ENCODE assay signal across 11 cellular contexts in the genomic region with DNA sequence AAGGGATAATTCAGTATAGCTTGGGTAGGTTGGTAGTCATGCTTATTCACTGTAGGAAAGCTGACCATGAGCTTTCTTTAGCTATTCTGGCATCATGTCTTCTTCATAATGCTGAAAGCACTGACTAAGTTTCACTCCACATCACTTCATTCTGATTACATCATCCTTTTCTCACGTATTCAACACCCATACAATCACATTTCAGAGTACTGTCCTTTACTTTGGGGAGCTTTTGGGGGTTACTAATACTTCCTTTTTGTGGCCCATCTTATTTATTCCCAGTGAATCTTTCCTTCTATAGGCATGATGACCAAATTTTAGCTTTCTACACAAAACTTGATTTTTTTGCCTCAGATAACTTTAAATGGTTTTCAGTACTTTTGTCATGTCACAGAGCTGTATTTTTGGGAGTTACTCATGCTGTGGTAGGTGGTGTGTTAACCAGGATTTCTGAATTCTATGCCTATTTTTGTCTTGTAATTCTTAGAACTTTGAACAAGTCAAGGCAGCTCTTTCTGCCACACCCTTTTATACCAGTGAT. TPM values are rescaled to one million over a fixed set of nuclear protein-coding genes. Genes with fewer than 3 reads are reported as not detected.
DNase-seq lines count a peak whose midpoint lies in the region; ATAC-seq, FAIRE-seq and TF ChIP-seq lines count a peak whose summit lies in the region.
"Had no signal": no experiment of that assay in that cellular context is flagged by ENCODE, and none has a peak within 500 bp of the region (broad histone marks: within the 10 kb centered on the region; RNA-seq: fewer than 3 reads in every experiment).

No MANE protein-coding gene starts in this region.

- in situ Hi-C loops in HepG2 (cut with HindIII; ENCODE audit: extremely low pct_ligation_motif_present, low pct_unique_long_range_greater_than_20kb) = no loop called here

- POLR2A ChIA-PET in HepG2 (lab: Yijun Ruan, JAX) = interaction anchor here (0.7 to 0.9 kb wide), 2 partner anchors 11 to 179 kb away, joined by 3 read pairs; a partner anchor contains a TSS
- POLR2A ChIA-PET in activated CD8-positive, alpha-beta T cell treated with anti-CD3 and anti-CD28 coated beads, Interleukin-2, amount 10 ng/mL, durations not matched to agents 7 days and 5 days (lab: Charles Lee) = interaction anchor here (0.5 to 1.4 kb wide), 6 partner anchors 9 to 179 kb away, joined by 3 to 8 read pairs (median 4); a partner anchor contains a TSS

- no peak overlapping the region for H3K9ac ChIP-seq in HepG2 (ENCODE audit: insufficient read depth, low read depth, low read length)

- intact Hi-C loops in HepG2 (cut with micrococcal nuclease; ENCODE audit: unreplicated experiment) (no loop called here), right lobe of liver (cut with DNase I) (no loop called here), uterus (cut with DNase I; ENCODE audit: low total_unique reads) (no loop called here)

- H3K9me3 Mint-ChIP-seq in activated CD8-positive, alpha-beta T cell treated with anti-CD3 and anti-CD28 coated beads, Interleukin-2, amount 10 ng/mL, durations not matched to agents 7 days and 5 days (ENCODE audit: insufficient read depth) = no peaks in the 10 kb centered on the region
- H3K9me3 Mint-ChIP-seq: dendritic cell treated with granulocyte-macrophage colony-stimulating factor and Interleukin-4, amounts not matched to agents 40 ng/mL and 50 ng/mL, for 4 days had no signal

- H3K36me3 ChIP-seq in HepG2 (replicated peaks in 1 of 2; ENCODE audit: control insufficient read depth in 1 of 2, insufficient read depth in 2 of 2, low read length in 2 of 2) (peaks cover 8 to 29% of the 10 kb centered on the region in 2 experiments; a peak in 4 of 5 replicates), right lobe of liver (peaks cover 0 to 36% (median 21%) of the 10 kb centered on the region in 4 donors), uterus (no peaks in the 10 kb centered on the region), WERI-Rb-1 (peaks cover 55% of the 10 kb centered on the region)

- H3K4me3 Mint-ChIP-seq in activated CD8-positive, alpha-beta T cell treated with anti-CD3 and anti-CD28 coated beads, Interleukin-2, amount 10 ng/mL, durations not matched to agents 7 days and 5 days = peak overlapping the region; percentile 30
- H3K4me3 Mint-ChIP-seq: dendritic cell treated with granulocyte-macrophage colony-stimulating factor and Interleukin-4, amounts not matched to agents 40 ng/mL and 50 ng/mL, for 4 days had no signal

- TF ChIP-seq EP300 in HepG2 (IDR thresholded peaks at IDR 0.05; ENCODE audit: low read depth in 2 of 2, low read length in 2 of 2) = no peak
- no peak for TF ChIP-seq EP300 in HepG2 (CRISPR knock-in tag; IDR thresholded peaks at IDR 0.05; ENCODE audit: borderline replicate concordance)

- H4K20me1 ChIP-seq in HepG2 (ENCODE audit: insufficient read depth, low read length) = no peaks in the 10 kb centered on the region

- H3K27me3 ChIP-seq in HepG2 (ENCODE audit: control insufficient read depth in 1 of 2, insufficient read depth in 2 of 2, low read length in 2 of 2) = no peaks in the 10 kb centered on the region
- H3K27me3 ChIP-seq in right lobe of liver = no peaks in the 10 kb centered on the region
- no peaks in the 10 kb centered on the region for H3K27me3 ChIP-seq in foreskin keratinocyte
- H3K27me3 ChIP-seq in uterus = no peaks in the 10 kb centered on the region
- H3K27me3 ChIP-seq in WERI-Rb-1 (ENCODE audit: insufficient read depth, low read depth, severe bottlenecking) = no peaks in the 10 kb centered on the region

- H3K4me2 ChIP-seq in HepG2 (ENCODE audit: low read depth, low read length) = no peak overlapping the region

- H3K4me1 ChIP-seq in HepG2 (ENCODE audit: insufficient read depth, low read length) (no peaks in the 10 kb centered on the region), right lobe of liver (no peaks in the 10 kb centered on the region), foreskin keratinocyte (peaks cover 21% of the 10 kb centered on the region), uterus (no peaks in the 10 kb centered on the region)

- TF ChIP-seq CTCF in HepG2 (CRISPR knock-in tag; IDR thresholded peaks at IDR 0.05) (no peak), right lobe of liver (IDR thresholded peaks at IDR 0.05) (no peak), foreskin keratinocyte (conservative IDR thresholded peaks at IDR 0.05) (no peak), uterus (IDR thresholded peaks at IDR 0.05) (no peak), WERI-Rb-1 (IDR thresholded peaks at IDR 0.05; ENCODE audit: low read depth, low read length) (no peak)

- no TSS peak for BruUV-seq in HepG2 (replicated peaks; lab: Mats Ljungman, UMichigan)

- H3K4me3 ChIP-seq in HepG2 (replicated peaks in 1 of 3; ENCODE audit: insufficient read depth in 1 of 3, low read depth in 2 of 3, low read length in 3 of 3) (no peak overlapping the region), right lobe of liver (no peak overlapping the region), uterus (no peak overlapping the region), WERI-Rb-1 (ENCODE audit: low read depth, low read length) (no peak overlapping the region)

- CTCF ChIA-PET in HepG2 (lab: Yijun Ruan, JAX; ENCODE audit: low intra/inter-chr PET ratio, low total read pairs) = no interaction called here
- CTCF ChIA-PET in activated CD8-positive, alpha-beta T cell treated with anti-CD3 and anti-CD28 coated beads, Interleukin-2, amount 10 ng/mL, durations not matched to agents 7 days and 5 days (lab: Charles Lee) = interaction anchor here (0.9 to 3.2 kb wide), 5 partner anchors 8 to 57 kb away, joined by 3 to 14 read pairs (median 4); no protein-coding TSS in a partner anchor

- FAIRE-seq in HepG2 (lab: Jason Lieb, UNC) = no peak

- DNase-seq in HepG2 (ENCODE audit: low spot score) (no peak), right lobe of liver (no peak), foreskin keratinocyte (peak; percentile 82 to 93), uterus (no peak), WERI-Rb-1 (no peak)
- DNase-seq in activated CD8-positive, alpha-beta T cell treated with anti-CD3 and anti-CD28 coated beads, Interleukin-2, amount 10 ng/mL, durations not matched to agents 7 days and 5 days = no peak

- H3K9me3 ChIP-seq in HepG2 (ENCODE audit: low read length) (no peaks in the 10 kb centered on the region), right lobe of liver (no peaks in the 10 kb centered on the region), uterus (no peaks in the 10 kb centered on the region), WERI-Rb-1 (ENCODE audit: severe bottlenecking) (no peaks in the 10 kb centered on the region)

- no peak for ATAC-seq in HepG2
- no peak for ATAC-seq in right lobe of liver
- peak; percentile 84 for ATAC-seq in activated CD8-positive, alpha-beta T cell treated with anti-CD3 and anti-CD28 coated beads, Interleukin-2, amount 10 ng/mL, durations not matched to agents 7 days and 5 days
- ATAC-seq in foreskin keratinocyte = peak; percentile 89
- ATAC-seq in GM21737 (IDR thresholded peaks at IDR 0.05; ENCODE audit: unreplicated experiment) = no peak
- ATAC-seq in GM21529 (IDR thresholded peaks at IDR 0.05; ENCODE audit: unreplicated experiment) = no peak

- no peaks in the 10 kb centered on the region for H3K27me3 Mint-ChIP-seq in activated CD8-positive, alpha-beta T cell treated with anti-CD3 and anti-CD28 coated beads, Interleukin-2, amount 10 ng/mL, durations not matched to agents 7 days and 5 days (ENCODE audit: low read depth)
- H3K27me3 Mint-ChIP-seq: dendritic cell treated with granulocyte-macrophage colony-stimulating factor and Interleukin-4, amounts not matched to agents 40 ng/mL and 50 ng/mL, for 4 days; progenitor cell of endocrine pancreas had no signal

- peak overlapping the region; percentile 88 for H3K27ac Mint-ChIP-seq in activated CD8-positive, alpha-beta T cell treated with anti-CD3 and anti-CD28 coated beads, Interleukin-2, amount 10 ng/mL, durations not matched to agents 7 days and 5 days
- H3K27ac Mint-ChIP-seq: dendritic cell treated with granulocyte-macrophage colony-stimulating factor and Interleukin-4, amounts not matched to agents 40 ng/mL and 50 ng/mL, for 4 days; progenitor cell of endocrine pancreas had no signal

- no peak for TF ChIP-seq POLR2A in HepG2 (IDR thresholded peaks at IDR 0.05; ENCODE audit: insufficient read depth in 1 of 2, low read depth in 2 of 2, low read length in 2 of 2)
- TF ChIP-seq POLR2A in right lobe of liver (IDR thresholded peaks at IDR 0.05) = no peak
- no peak for TF ChIP-seq POLR2A in uterus (IDR thresholded peaks at IDR 0.05)

- TF ChIP-seq RAD21 in HepG2 (CRISPR knock-in tag; IDR thresholded peaks at IDR 0.05) = no peak

- H3K4me1 Mint-ChIP-seq in activated CD8-positive, alpha-beta T cell treated with anti-CD3 and anti-CD28 coated beads, Interleukin-2, amount 10 ng/mL, durations not matched to agents 7 days and 5 days (ENCODE audit: low read depth) = peaks cover 32% of the 10 kb centered on the region

- H3K36me3 Mint-ChIP-seq in activated CD8-positive, alpha-beta T cell treated with anti-CD3 and anti-CD28 coated beads, Interleukin-2, amount 10 ng/mL, durations not matched to agents 7 days and 5 days (ENCODE audit: low read depth) = peaks cover 65% of the 10 kb centered on the region

- 86% methylated on average over 1 of the region's 1 CpG for WGBS in HepG2 (ENCODE audit: low lambda C conversion rate)
- WGBS in right lobe of liver (ENCODE audit: insufficient coverage, low coverage, low lambda C conversion rate, missing lambda C conversion rate) = 45% methylated on average over 1 of the region's 1 CpG

- H2AFZ ChIP-seq in HepG2 (ENCODE audit: low read length) = no peak overlapping the region

- H3K79me2 ChIP-seq in HepG2 (ENCODE audit: insufficient read depth, low read length) = no peaks in the 10 kb centered on the region

- H3K27ac ChIP-seq in HepG2 (ENCODE audit: extremely low read length, insufficient read depth, low read length) (no peak overlapping the region), right lobe of liver (no peak overlapping the region), foreskin keratinocyte (peak overlapping the region; percentile 99), uterus (no peak overlapping the region), WERI-Rb-1 (no peak overlapping the region)
- H3K27ac ChIP-seq: C4-2B had no signal

RNA-seq across cellular contexts. Expression of a gene that starts 23.4 kb away (rescaled TPM):
- 13.0 and 14.0 TPM in 2 replicates for total RNA-seq in HepG2 (2016; rRNA removed; fragmentation: Illumina TruSeq; extraction: Trizol)
- total RNA-seq in HepG2 (2016; cell fraction: cytosol; rRNA removed; fragmentation: Illumina TruSeq; extraction: Trizol; ENCODE audit: low read depth) = 16.2 and 17.6 TPM in 2 replicates
- total RNA-seq in HepG2 (2016; cell fraction: insoluble cytoplasmic fraction; rRNA removed; fragmentation: Illumina TruSeq; extraction: Trizol) = 12.8 and 14.6 TPM in 2 replicates
- total RNA-seq in HepG2 (2016; cell fraction: membrane; rRNA removed; fragmentation: Illumina TruSeq; extraction: Trizol) = 9.2 and 10.7 TPM in 2 replicates
- total RNA-seq in HepG2 (2016; cell fraction: nucleus; rRNA removed; fragmentation: Illumina TruSeq; extraction: Trizol) = 14.0 and 16.9 TPM in 2 replicates
- 5.8 and 8.0 TPM in 2 replicates for polyA plus RNA-seq in HepG2 (2011; rRNA removed)
- 3.8 and 4.1 TPM in 2 replicates for polyA plus RNA-seq in HepG2 (2011; cell fraction: cytosol; rRNA removed)
- polyA plus RNA-seq in HepG2 (2011; cell fraction: nucleus; rRNA removed) = 16.7 and 17.1 TPM in 2 replicates
- 6.0 and 10.9 TPM in 2 replicates for polyA plus RNA-seq in HepG2 (2012)
- 1.7 and 2.1 TPM in 2 replicates for polyA plus RNA-seq in HepG2 (2016; cell fraction: cytosol; fragmentation: Illumina TruSeq; extraction: Trizol; ENCODE audit: low read depth)
- 10.1 and 10.8 TPM in 2 replicates for polyA plus RNA-seq in HepG2 (2016; cell fraction: insoluble cytoplasmic fraction; fragmentation: Illumina TruSeq; extraction: Trizol; ENCODE audit: low read depth)
- 3.2 and 3.3 TPM in 2 replicates for polyA plus RNA-seq in HepG2 (2016; cell fraction: membrane; fragmentation: Illumina TruSeq; extraction: Trizol; ENCODE audit: low read depth)
- 22.7 and 24.8 TPM in 2 replicates for polyA plus RNA-seq in HepG2 (2016; cell fraction: nucleus; fragmentation: Illumina TruSeq; extraction: Trizol; ENCODE audit: insufficient read depth, low read depth)
- polyA minus RNA-seq in HepG2 (2011; rRNA and poly(A)+ RNA removed; ENCODE audit: low replicate concordance) = 12.8 and 44.5 TPM in 2 replicates
- polyA minus RNA-seq in HepG2 (2011; cell fraction: cytosol; rRNA and poly(A)+ RNA removed) = 3.3 and 5.7 TPM in 2 replicates
- polyA minus RNA-seq in HepG2 (2011; cell fraction: nucleus; rRNA and poly(A)+ RNA removed) = 35.1 and 38.5 TPM in 2 replicates
- total RNA-seq in right lobe of liver = 1 to 10 TPM; 5.2 to 9.6 (median 7.4) TPM
- 10 to 100 TPM; 35.3 to 40.6 TPM for total RNA-seq in activated CD8-positive, alpha-beta T cell treated with anti-CD3 and anti-CD28 coated beads, Interleukin-2, amount 10 ng/mL, durations not matched to agents 7 days and 5 days
- 14.2 and 16.0 TPM in 2 replicates for total RNA-seq in foreskin keratinocyte
- polyA plus RNA-seq in foreskin keratinocyte = 7.2 and 8.9 TPM in 2 replicates
- 10 to 100 TPM; 13.8 to 40.8 (median 22.0) TPM for total RNA-seq in uterus

RNA-seq across cellular contexts. Expression of a gene that starts 23.5 kb away (rescaled TPM):
- 47.2 and 66.3 TPM in 2 replicates for total RNA-seq in HepG2 (2016; rRNA removed; fragmentation: Illumina TruSeq; extraction: Trizol)
- 22.2 and 23.4 TPM in 2 replicates for total RNA-seq in HepG2 (2016; cell fraction: cytosol; rRNA removed; fragmentation: Illumina TruSeq; extraction: Trizol; ENCODE audit: low read depth)
- total RNA-seq in HepG2 (2016; cell fraction: insoluble cytoplasmic fraction; rRNA removed; fragmentation: Illumina TruSeq; extraction: Trizol) = 47.1 and 54.7 TPM in 2 replicates
- 23.7 and 24.5 TPM in 2 replicates for total RNA-seq in HepG2 (2016; cell fraction: membrane; rRNA removed; fragmentation: Illumina TruSeq; extraction: Trizol)
- total RNA-seq in HepG2 (2016; cell fraction: nucleus; rRNA removed; fragmentation: Illumina TruSeq; extraction: Trizol) = 104 and 116 TPM in 2 replicates
- 39.2 and 41.7 TPM in 2 replicates for polyA plus RNA-seq in HepG2 (2011; rRNA removed)
- polyA plus RNA-seq in HepG2 (2011; cell fraction: cytosol; rRNA removed) = 21.4 and 33.5 TPM in 2 replicates
- polyA plus RNA-seq in HepG2 (2011; cell fraction: nucleus; rRNA removed) = 41.1 and 52.5 TPM in 2 replicates
- polyA plus RNA-seq in HepG2 (2012) = 33.4 and 43.9 TPM in 2 replicates
- 16.6 and 18.4 TPM in 2 replicates for polyA plus RNA-seq in HepG2 (2016; cell fraction: cytosol; fragmentation: Illumina TruSeq; extraction: Trizol; ENCODE audit: low read depth)
- polyA plus RNA-seq in HepG2 (2016; cell fraction: insoluble cytoplasmic fraction; fragmentation: Illumina TruSeq; extraction: Trizol; ENCODE audit: low read depth) = 45.2 and 51.9 TPM in 2 replicates
- 16.1 and 16.7 TPM in 2 replicates for polyA plus RNA-seq in HepG2 (2016; cell fraction: membrane; fragmentation: Illumina TruSeq; extraction: Trizol; ENCODE audit: low read depth)
- 95.1 and 97.4 TPM in 2 replicates for polyA plus RNA-seq in HepG2 (2016; cell fraction: nucleus; fragmentation: Illumina TruSeq; extraction: Trizol; ENCODE audit: insufficient read depth, low read depth)
- polyA minus RNA-seq in HepG2 (2011; rRNA and poly(A)+ RNA removed; ENCODE audit: low replicate concordance) = 221 and 344 TPM in 2 replicates
- polyA minus RNA-seq in HepG2 (2011; cell fraction: cytosol; rRNA and poly(A)+ RNA removed) = 81.0 and 94.9 TPM in 2 replicates
- 194 and 291 TPM in 2 replicates for polyA minus RNA-seq in HepG2 (2011; cell fraction: nucleus; rRNA and poly(A)+ RNA removed)
- 10 to 100 TPM; 14.6 to 56.4 (median 27.1) TPM for total RNA-seq in right lobe of liver
- total RNA-seq in activated CD8-positive, alpha-beta T cell treated with anti-CD3 and anti-CD28 coated beads, Interleukin-2, amount 10 ng/mL, durations not matched to agents 7 days and 5 days = 10 to 100 TPM; 58.9 to 64.0 TPM
- total RNA-seq in foreskin keratinocyte = 89.8 and 90.2 TPM in 2 replicates
- polyA plus RNA-seq in foreskin keratinocyte = 30.1 and 33.2 TPM in 2 replicates
- 10 to 100 TPM in 3 of 4 donors, 1 to 10 TPM in 1; 4.7 to 75.1 (median 41.9) TPM for total RNA-seq in uterus

RNA-seq across cellular contexts. Expression of a gene that starts 54.3 kb away (rescaled TPM):
- not detected in 2 replicates for total RNA-seq in HepG2 (2016; rRNA removed; fragmentation: Illumina TruSeq; extraction: Trizol)
- total RNA-seq in HepG2 (2016; cell fraction: cytosol; rRNA removed; fragmentation: Illumina TruSeq; extraction: Trizol; ENCODE audit: low read depth) = not detected in 2 replicates
- total RNA-seq in HepG2 (2016; cell fraction: insoluble cytoplasmic fraction; rRNA removed; fragmentation: Illumina TruSeq; extraction: Trizol) = not detected in 2 replicates
- total RNA-seq in HepG2 (2016; cell fraction: membrane; rRNA removed; fragmentation: Illumina TruSeq; extraction: Trizol) = not detected in 2 replicates
- total RNA-seq in HepG2 (2016; cell fraction: nucleus; rRNA removed; fragmentation: Illumina TruSeq; extraction: Trizol) = not detected in 2 replicates
- not detected in 2 replicates for polyA plus RNA-seq in HepG2 (2011; rRNA removed)
- polyA plus RNA-seq in HepG2 (2011; cell fraction: cytosol; rRNA removed) = not detected in 2 replicates
- not detected in 2 replicates for polyA plus RNA-seq in HepG2 (2011; cell fraction: nucleus; rRNA removed)
- 0.08 TPM in 1 of 2 replicates, not detected in the other for polyA plus RNA-seq in HepG2 (2012)
- not detected in 2 replicates for polyA plus RNA-seq in HepG2 (2016; cell fraction: cytosol; fragmentation: Illumina TruSeq; extraction: Trizol; ENCODE audit: low read depth)
- not detected in 2 replicates for polyA plus RNA-seq in HepG2 (2016; cell fraction: insoluble cytoplasmic fraction; fragmentation: Illumina TruSeq; extraction: Trizol; ENCODE audit: low read depth)
- not detected in 2 replicates for polyA plus RNA-seq in HepG2 (2016; cell fraction: membrane; fragmentation: Illumina TruSeq; extraction: Trizol; ENCODE audit: low read depth)
- polyA plus RNA-seq in HepG2 (2016; cell fraction: nucleus; fragmentation: Illumina TruSeq; extraction: Trizol; ENCODE audit: insufficient read depth, low read depth) = not detected in 2 replicates
- not detected in 2 replicates for polyA minus RNA-seq in HepG2 (2011; rRNA and poly(A)+ RNA removed; ENCODE audit: low replicate concordance)
- polyA minus RNA-seq in HepG2 (2011; cell fraction: cytosol; rRNA and poly(A)+ RNA removed) = not detected in 2 replicates
- not detected in 2 replicates for polyA minus RNA-seq in HepG2 (2011; cell fraction: nucleus; rRNA and poly(A)+ RNA removed)
- not detected for total RNA-seq in right lobe of liver
- not detected for total RNA-seq in activated CD8-positive, alpha-beta T cell treated with anti-CD3 and anti-CD28 coated beads, Interleukin-2, amount 10 ng/mL, durations not matched to agents 7 days and 5 days
- not detected in 2 replicates for total RNA-seq in foreskin keratinocyte
- polyA plus RNA-seq in foreskin keratinocyte = not detected in 2 replicates
- not detected for total RNA-seq in uterus
- total RNA-seq: progenitor cell of endocrine pancreas had no signal

RNA-seq across cellular contexts. Expression of a gene that starts 59.6 kb away (rescaled TPM):
- total RNA-seq in HepG2 (2016; rRNA removed; fragmentation: Illumina TruSeq; extraction: Trizol) (33.5 and 44.1 TPM in 2 replicates), right lobe of liver (10 to 100 TPM; 10.6 to 21.2 (median 13.2) TPM), foreskin keratinocyte (128 and 131 TPM in 2 replicates), uterus (10 to 100 TPM; 10.4 to 70.0 (median 32.6) TPM)
- 18.8 and 21.5 TPM in 2 replicates for total RNA-seq in HepG2 (2016; cell fraction: cytosol; rRNA removed; fragmentation: Illumina TruSeq; extraction: Trizol; ENCODE audit: low read depth)
- 32.1 and 44.0 TPM in 2 replicates for total RNA-seq in HepG2 (2016; cell fraction: insoluble cytoplasmic fraction; rRNA removed; fragmentation: Illumina TruSeq; extraction: Trizol)
- 32.9 and 33.1 TPM in 2 replicates for total RNA-seq in HepG2 (2016; cell fraction: membrane; rRNA removed; fragmentation: Illumina TruSeq; extraction: Trizol)
- total RNA-seq in HepG2 (2016; cell fraction: nucleus; rRNA removed; fragmentation: Illumina TruSeq; extraction: Trizol) = 11.9 and 15.3 TPM in 2 replicates
- polyA plus RNA-seq in HepG2 (2011; rRNA removed) (38.6 and 39.8 TPM in 2 replicates), foreskin keratinocyte (117 and 128 TPM in 2 replicates)
- polyA plus RNA-seq in HepG2 (2011; cell fraction: cytosol; rRNA removed) = 39.9 and 43.8 TPM in 2 replicates
- 17.1 and 18.3 TPM in 2 replicates for polyA plus RNA-seq in HepG2 (2011; cell fraction: nucleus; rRNA removed)
- 17.8 and 27.2 TPM in 2 replicates for polyA plus RNA-seq in HepG2 (2012)
- 17.9 and 19.4 TPM in 2 replicates for polyA plus RNA-seq in HepG2 (2016; cell fraction: cytosol; fragmentation: Illumina TruSeq; extraction: Trizol; ENCODE audit: low read depth)
- polyA plus RNA-seq in HepG2 (2016; cell fraction: insoluble cytoplasmic fraction; fragmentation: Illumina TruSeq; extraction: Trizol; ENCODE audit: low read depth) = 53.9 and 55.7 TPM in 2 replicates
- polyA plus RNA-seq in HepG2 (2016; cell fraction: membrane; fragmentation: Illumina TruSeq; extraction: Trizol; ENCODE audit: low read depth) = 27.9 and 28.1 TPM in 2 replicates
- 25.9 and 26.2 TPM in 2 replicates for polyA plus RNA-seq in HepG2 (2016; cell fraction: nucleus; fragmentation: Illumina TruSeq; extraction: Trizol; ENCODE audit: insufficient read depth, low read depth)
- 55.5 and 55.9 TPM in 2 replicates for polyA minus RNA-seq in HepG2 (2011; rRNA and poly(A)+ RNA removed; ENCODE audit: low replicate concordance)
- polyA minus RNA-seq in HepG2 (2011; cell fraction: cytosol; rRNA and poly(A)+ RNA removed) = 13.8 and 14.9 TPM in 2 replicates
- 8.9 and 10.8 TPM in 2 replicates for polyA minus RNA-seq in HepG2 (2011; cell fraction: nucleus; rRNA and poly(A)+ RNA removed)
- total RNA-seq in activated CD8-positive, alpha-beta T cell treated with anti-CD3 and anti-CD28 coated beads, Interleukin-2, amount 10 ng/mL, durations not matched to agents 7 days and 5 days = 10 to 100 TPM; 11.4 to 12.0 TPM

Comparison
In these comparisons a context has a peak if more than half of its experiments do, and no peak if none do; other contexts are left out.
1. ATAC-seq: peak in activated CD8-positive, alpha-beta T cell treated with anti-CD3 and anti-CD28 coated beads, Interleukin-2, amount 10 ng/mL, durations not matched to agents 7 days and 5 days (single experiment) and foreskin keratinocyte (single experiment); none in HepG2 (single experiment), right lobe of liver (0 of 4), GM21737 (single experiment) and GM21529 (single experiment).
2. DNase-seq: peak in foreskin keratinocyte (2 of 2); none in HepG2 (single experiment), right lobe of liver (0 of 3), activated CD8-positive, alpha-beta T cell treated with anti-CD3 and anti-CD28 coated beads, Interleukin-2, amount 10 ng/mL, durations not matched to agents 7 days and 5 days (single experiment), uterus (0 of 2) and WERI-Rb-1 (single experiment).